ENCODE assay signal across 1 cellular context in the genomic region with DNA sequence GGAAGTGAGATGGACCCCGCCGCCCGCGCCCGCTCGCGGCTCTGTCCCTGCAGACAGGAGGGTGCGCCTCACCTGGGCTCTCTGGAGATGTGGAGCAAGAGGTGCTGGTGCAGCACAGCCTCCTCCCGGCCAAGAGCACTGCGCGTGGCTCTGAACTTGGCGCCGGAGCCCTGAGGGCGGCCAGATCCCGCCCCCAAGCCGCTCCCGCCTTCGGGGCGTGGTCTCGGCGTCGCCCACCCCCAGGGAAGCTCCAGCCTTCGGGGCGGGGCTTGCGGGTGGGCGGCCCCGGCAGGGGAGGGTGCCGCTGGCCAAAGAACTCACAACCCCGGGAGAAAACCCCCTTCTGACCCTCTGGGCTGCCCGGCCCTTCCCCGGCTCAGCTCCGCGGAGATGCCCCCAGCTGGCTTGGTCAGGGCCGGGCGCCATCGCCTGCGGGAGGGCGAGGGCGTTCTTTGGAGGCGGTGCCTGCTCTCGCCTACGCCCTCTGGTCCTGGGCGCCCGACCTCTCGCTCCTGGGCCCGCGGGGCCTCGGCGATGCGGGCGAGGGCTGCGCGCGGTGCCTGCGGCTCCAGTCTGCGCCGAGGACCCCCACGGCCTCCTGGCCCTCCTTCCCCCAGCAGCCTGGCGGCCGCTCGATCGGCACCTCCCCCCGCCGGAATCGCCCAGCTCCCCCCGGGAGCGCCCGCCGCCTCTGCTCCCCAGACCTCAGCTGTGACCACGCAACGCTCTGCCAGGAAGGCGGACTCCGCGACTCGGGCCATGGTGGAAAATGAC.
TF ChIP-seq lines count a peak whose summit lies in the region.

Gene ZNF488, minus strand, starts transcription at position 146 of the 774 bp plus-strand sequence. CDS start 15,464 bp downstream, outside the sequence.

TF ChIP-seq in HepG2, 621 proteins besides CTCF, POLR2A, EP300 and RAD21 (continued from another document and continues in another):
- TF ChIP-seq, protein P1, sequence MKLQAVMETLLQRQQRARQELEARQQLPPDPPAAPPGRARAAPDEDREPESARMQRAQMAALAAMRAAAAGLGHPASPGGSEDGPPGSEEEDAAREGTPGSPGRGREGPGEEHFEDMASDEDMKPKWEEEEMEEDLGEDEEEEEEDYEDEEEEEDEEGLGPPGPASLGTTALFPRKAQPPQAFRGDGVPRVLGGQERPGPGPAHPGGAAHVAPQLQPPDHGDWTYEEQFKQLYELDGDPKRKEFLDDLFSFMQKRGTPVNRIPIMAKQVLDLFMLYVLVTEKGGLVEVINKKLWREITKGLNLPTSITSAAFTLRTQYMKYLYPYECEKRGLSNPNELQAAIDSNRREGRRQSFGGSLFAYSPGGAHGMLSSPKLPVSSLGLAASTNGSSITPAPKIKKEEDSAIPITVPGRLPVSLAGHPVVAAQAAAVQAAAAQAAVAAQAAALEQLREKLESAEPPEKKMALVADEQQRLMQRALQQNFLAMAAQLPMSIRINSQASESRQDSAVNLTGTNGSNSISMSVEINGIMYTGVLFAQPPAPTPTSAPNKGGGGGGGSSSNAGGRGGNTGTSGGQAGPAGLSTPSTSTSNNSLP (IDR thresholded peaks at IDR 0.05; ENCODE audit: low read depth, low read length) = no peak
- no peak for TF ChIP-seq ZBTB3 (CRISPR knock-in tag; IDR thresholded peaks at IDR 0.05; ENCODE audit: borderline replicate concordance, low read depth)
- peak; percentile 38 for TF ChIP-seq PHF8 (CRISPR knock-in tag; IDR thresholded peaks at IDR 0.05)
- no peak for TF ChIP-seq MTA3 (CRISPR knock-in tag; IDR thresholded peaks at IDR 0.05)
- TF ChIP-seq HNRNPK (IDR thresholded peaks at IDR 0.05; ENCODE audit: low read depth, low read length, poor library complexity, severe bottlenecking) = peak; percentile 68
- TF ChIP-seq HOXA5 (CRISPR knock-in tag; IDR thresholded peaks at IDR 0.05) = peak; percentile 35; the same call in 1 of the 2 replicates
- no peak for TF ChIP-seq ZNF713 (CRISPR knock-in tag; IDR thresholded peaks at IDR 0.05)
- TF ChIP-seq ZNF362 (CRISPR knock-in tag; IDR thresholded peaks at IDR 0.05; ENCODE audit: borderline replicate concordance) = no peak
- TF ChIP-seq ZSCAN31 (CRISPR knock-in tag; IDR thresholded peaks at IDR 0.05; ENCODE audit: low read depth) = peak; percentile 59; the same call in 1 of the 2 replicates
- TF ChIP-seq ZNF550 (CRISPR knock-in tag; IDR thresholded peaks at IDR 0.05; ENCODE audit: borderline replicate concordance) = no peak
- 0 out of 2 replicates have a peak, but pooled peaks have one; percentile 54 for TF ChIP-seq KLF6 (CRISPR knock-in tag; IDR thresholded peaks at IDR 0.05)
- 0 out of 2 replicates have a peak, but pooled peaks have one; percentile 40 for TF ChIP-seq ZNF253 (CRISPR knock-in tag; IDR thresholded peaks at IDR 0.05; ENCODE audit: borderline replicate concordance)
- peak; percentile 29; the same call in 1 of the 2 replicates for TF ChIP-seq SALL1 (CRISPR knock-in tag; IDR thresholded peaks at IDR 0.05)
- no peak for TF ChIP-seq ZNF337 (CRISPR knock-in tag; IDR thresholded peaks at IDR 0.05; ENCODE audit: borderline replicate concordance, low read depth)
- TF ChIP-seq ETV5 (CRISPR knock-in tag; IDR thresholded peaks at IDR 0.05; ENCODE audit: borderline replicate concordance) = no peak
- no peak for TF ChIP-seq TCF7L2 (IDR thresholded peaks at IDR 0.05; ENCODE audit: low read depth, low read length)
- TF ChIP-seq AKAP8 (CRISPR knock-in tag; IDR thresholded peaks at IDR 0.05) = no peak
- no peak for TF ChIP-seq ZNF577 (CRISPR knock-in tag; IDR thresholded peaks at IDR 0.05; ENCODE audit: borderline replicate concordance, low read depth)
- peak; percentile 72 for TF ChIP-seq ZNF263 (CRISPR knock-in tag; IDR thresholded peaks at IDR 0.05)
- TF ChIP-seq HIVEP1 (CRISPR knock-in tag; IDR thresholded peaks at IDR 0.05) = peak; percentile 48; the same call in 1 of the 2 replicates
- no peak for TF ChIP-seq ZNF720 (CRISPR knock-in tag; IDR thresholded peaks at IDR 0.05)
- no peak for TF ChIP-seq ZNF605 (CRISPR knock-in tag; IDR thresholded peaks at IDR 0.05)
- TF ChIP-seq SRSF4 (IDR thresholded peaks at IDR 0.05; ENCODE audit: low read depth, low read length, poor library complexity, severe bottlenecking) = no peak
- TF ChIP-seq ZNF674 (CRISPR knock-in tag; IDR thresholded peaks at IDR 0.05; ENCODE audit: low read depth) = peak; percentile 49; the same call in 1 of the 2 replicates
- peak; percentile 39; the same call in 1 of the 2 replicates for TF ChIP-seq ATF7-NPFF (CRISPR knock-in tag; IDR thresholded peaks at IDR 0.05; ENCODE audit: low read depth)
- no peak for TF ChIP-seq ZNF468 (CRISPR knock-in tag; IDR thresholded peaks at IDR 0.05)
- peak; percentile 52 for TF ChIP-seq SAP130 (CRISPR knock-in tag; IDR thresholded peaks at IDR 0.05; ENCODE audit: low read depth)
- peak; percentile 42; the same call in 1 of the 2 replicates for TF ChIP-seq ZNF782 (CRISPR knock-in tag; IDR thresholded peaks at IDR 0.05; ENCODE audit: borderline replicate concordance)
- TF ChIP-seq ZNF891 (CRISPR knock-in tag; IDR thresholded peaks at IDR 0.05) = peak; percentile 18; the same call in 1 of the 2 replicates
- TF ChIP-seq TAF1 (CRISPR knock-in tag; IDR thresholded peaks at IDR 0.05) = no peak
- TF ChIP-seq KDM3A (CRISPR knock-in tag; IDR thresholded peaks at IDR 0.05; ENCODE audit: low read depth) = 0 out of 2 replicates have a peak, but pooled peaks have one; percentile 6
- TF ChIP-seq, protein P2, sequence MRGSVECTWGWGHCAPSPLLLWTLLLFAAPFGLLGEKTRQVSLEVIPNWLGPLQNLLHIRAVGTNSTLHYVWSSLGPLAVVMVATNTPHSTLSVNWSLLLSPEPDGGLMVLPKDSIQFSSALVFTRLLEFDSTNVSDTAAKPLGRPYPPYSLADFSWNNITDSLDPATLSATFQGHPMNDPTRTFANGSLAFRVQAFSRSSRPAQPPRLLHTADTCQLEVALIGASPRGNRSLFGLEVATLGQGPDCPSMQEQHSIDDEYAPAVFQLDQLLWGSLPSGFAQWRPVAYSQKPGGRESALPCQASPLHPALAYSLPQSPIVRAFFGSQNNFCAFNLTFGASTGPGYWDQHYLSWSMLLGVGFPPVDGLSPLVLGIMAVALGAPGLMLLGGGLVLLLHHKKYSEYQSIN (CRISPR knock-in tag; IDR thresholded peaks at IDR 0.05; ENCODE audit: borderline replicate concordance) = no peak
- TF ChIP-seq, protein P3, sequence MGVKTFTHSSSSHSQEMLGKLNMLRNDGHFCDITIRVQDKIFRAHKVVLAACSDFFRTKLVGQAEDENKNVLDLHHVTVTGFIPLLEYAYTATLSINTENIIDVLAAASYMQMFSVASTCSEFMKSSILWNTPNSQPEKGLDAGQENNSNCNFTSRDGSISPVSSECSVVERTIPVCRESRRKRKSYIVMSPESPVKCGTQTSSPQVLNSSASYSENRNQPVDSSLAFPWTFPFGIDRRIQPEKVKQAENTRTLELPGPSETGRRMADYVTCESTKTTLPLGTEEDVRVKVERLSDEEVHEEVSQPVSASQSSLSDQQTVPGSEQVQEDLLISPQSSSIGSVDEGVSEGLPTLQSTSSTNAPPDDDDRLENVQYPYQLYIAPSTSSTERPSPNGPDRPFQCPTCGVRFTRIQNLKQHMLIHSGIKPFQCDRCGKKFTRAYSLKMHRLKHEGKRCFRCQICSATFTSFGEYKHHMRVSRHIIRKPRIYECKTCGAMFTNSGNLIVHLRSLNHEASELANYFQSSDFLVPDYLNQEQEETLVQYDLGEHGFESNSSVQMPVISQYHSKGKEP (CRISPR knock-in tag; IDR thresholded peaks at IDR 0.05) = no peak
- no peak for TF ChIP-seq CHD2 (IDR thresholded peaks at IDR 0.05; ENCODE audit: low read depth, low read length)
- no peak for TF ChIP-seq FOXP4 (CRISPR knock-in tag; IDR thresholded peaks at IDR 0.05)
- no peak for TF ChIP-seq KDM5A (IDR thresholded peaks at IDR 0.05; ENCODE audit: borderline replicate concordance, low read length)
- TF ChIP-seq ZNF776 (CRISPR knock-in tag; IDR thresholded peaks at IDR 0.05) = peak; percentile 57; the same call in 1 of the 2 replicates
- peak; percentile 23; the same call in 1 of the 3 replicates for TF ChIP-seq MXI1 (IDR thresholded peaks at IDR 0.05; ENCODE audit: borderline replicate concordance, low read depth, low read length)
- peak; percentile 23; the same call in 1 of the 2 replicates for TF ChIP-seq ZNF44 (CRISPR knock-in tag; IDR thresholded peaks at IDR 0.05)
- TF ChIP-seq MLXIP (CRISPR knock-in tag; IDR thresholded peaks at IDR 0.05; ENCODE audit: borderline replicate concordance) = no peak
- no peak for TF ChIP-seq FOXP1 (IDR thresholded peaks at IDR 0.05)
- no peak for TF ChIP-seq FOXP1 (CRISPR knock-in tag; IDR thresholded peaks at IDR 0.05)
- TF ChIP-seq ZNF496 (CRISPR knock-in tag; IDR thresholded peaks at IDR 0.05; ENCODE audit: insufficient replicate concordance) = no peak
- TF ChIP-seq SOX13 (IDR thresholded peaks at IDR 0.05) = no peak
- TF ChIP-seq SOX13 (CRISPR knock-in tag; conservative IDR thresholded peaks at IDR 0.05 in 1 of 2, IDR thresholded peaks at IDR 0.05 in 1 of 2) = 0 out of 4 replicates have a peak, but pooled peaks of 1 of the 2 experiments have one; percentile 3
- no peak for TF ChIP-seq NFKB2 (CRISPR knock-in tag; IDR thresholded peaks at IDR 0.05; ENCODE audit: borderline replicate concordance)
- 0 out of 2 replicates have a peak, but pooled peaks have one; percentile 30 for TF ChIP-seq MAF1 (CRISPR knock-in tag; IDR thresholded peaks at IDR 0.05; ENCODE audit: borderline replicate concordance)
- TF ChIP-seq SPEN (CRISPR knock-in tag; IDR thresholded peaks at IDR 0.05; ENCODE audit: low read depth) = 0 out of 2 replicates have a peak, but pooled peaks have one; percentile 33
- 0 out of 2 replicates have a peak, but pooled peaks have one; percentile 34 for TF ChIP-seq HNRNPUL1 (IDR thresholded peaks at IDR 0.05; ENCODE audit: low read depth, low read length)
- TF ChIP-seq, protein P4, sequence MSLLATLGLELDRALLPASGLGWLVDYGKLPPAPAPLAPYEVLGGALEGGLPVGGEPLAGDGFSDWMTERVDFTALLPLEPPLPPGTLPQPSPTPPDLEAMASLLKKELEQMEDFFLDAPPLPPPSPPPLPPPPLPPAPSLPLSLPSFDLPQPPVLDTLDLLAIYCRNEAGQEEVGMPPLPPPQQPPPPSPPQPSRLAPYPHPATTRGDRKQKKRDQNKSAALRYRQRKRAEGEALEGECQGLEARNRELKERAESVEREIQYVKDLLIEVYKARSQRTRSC (CRISPR knock-in tag; IDR thresholded peaks at IDR 0.05; ENCODE audit: low read depth) = no peak
- no peak for TF ChIP-seq ZNF558 (CRISPR knock-in tag; IDR thresholded peaks at IDR 0.05; ENCODE audit: borderline replicate concordance)
- no peak for TF ChIP-seq MIER3 (CRISPR knock-in tag; IDR thresholded peaks at IDR 0.05; ENCODE audit: borderline replicate concordance)
- no peak for TF ChIP-seq ZSCAN9 (CRISPR knock-in tag; IDR thresholded peaks at IDR 0.05; ENCODE audit: borderline replicate concordance)
- TF ChIP-seq, protein P5, sequence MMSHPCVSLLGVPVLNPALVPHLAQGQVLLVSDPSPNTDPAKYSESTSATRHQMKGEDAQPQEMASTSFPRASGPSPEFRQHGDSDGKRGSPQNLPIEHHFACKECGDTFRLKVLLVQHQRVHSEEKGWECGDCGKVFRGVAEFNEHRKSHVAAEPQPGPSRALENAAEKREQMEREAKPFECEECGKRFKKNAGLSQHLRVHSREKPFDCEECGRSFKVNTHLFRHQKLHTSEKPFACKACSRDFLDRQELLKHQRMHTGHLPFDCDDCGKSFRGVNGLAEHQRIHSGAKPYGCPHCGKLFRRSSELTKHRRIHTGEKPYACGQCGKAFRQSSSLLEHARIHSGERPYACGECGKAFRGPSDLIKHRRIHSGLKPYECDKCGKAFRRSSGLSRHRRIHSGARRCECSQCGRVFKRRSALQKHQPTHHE (CRISPR knock-in tag; IDR thresholded peaks at IDR 0.05; ENCODE audit: borderline replicate concordance) = no peak; the same call in 1 of the 2 replicates
- TF ChIP-seq ZNF274 (CRISPR knock-in tag; IDR thresholded peaks at IDR 0.05) = peak; percentile 79; the same call in 1 of the 2 replicates
